In genomic region chr15:35911052-35911780, GRCh38 we compare ENCODE assay signal across 25 cellular contexts.
"Had no signal": no experiment of that assay in that cellular context is flagged by ENCODE, and none has a peak within 500 bp of the region (broad histone marks: within the 10 kb centered on the region; RNA-seq: fewer than 3 reads in every experiment).

No MANE protein-coding gene starts in this region.

- H3K4me1 ChIP-seq: breast epithelium, colonic mucosa, left lung, prostate gland, thyroid gland, upper lobe of right lung had no signal

- DNase-seq: activated CD4-positive, alpha-beta T cell treated with anti-CD3 and anti-CD28 coated beads for 36 hours; activated CD4-positive, alpha-beta T cell treated with anti-CD3 and anti-CD28 coated beads, Interleukin-2, amount 50 U/mL, for 4 hours; activated CD8-positive, alpha-beta memory T cell treated with anti-CD3 and anti-CD28 coated beads for 24 hours; activated CD8-positive, alpha-beta memory T cell treated with anti-CD3 and anti-CD28 coated beads, Interleukin-2, amount 50 U/mL, for 4 hours; activated naive CD4-positive, alpha-beta T cell; activated naive CD8-positive, alpha-beta T cell treated with anti-CD3 and anti-CD28 coated beads for 36 hours; activated T-cell treated with anti-CD3 and anti-CD28 coated beads, Interleukin-2, amount 50 U/mL, for 24 hours; colonic mucosa; dorsolateral prefrontal cortex; effector memory CD8-positive, alpha-beta T cell; glutamatergic neuron; kidney glomerular epithelial cell; left lung; mammary epithelial cell; naive thymus-derived CD8-positive, alpha-beta T cell; stimulated activated CD4-positive, alpha-beta T cell treated with anti-CD3 and anti-CD28 coated beads, Interleukin-12 subunit alpha, Interleukin-12 subunit beta, amount 100 ng/mL, for 4 hours; stimulated activated CD4-positive, alpha-beta T cell treated with anti-CD3 and anti-CD28 coated beads, Interleukin-4, amount 100 ng/mL, for 4 hours; stimulated activated naive CD8-positive, alpha-beta T cell treated with anti-CD3 and anti-CD28 coated beads, Interleukin-15, Interleukin-2, amounts not matched to agents 100 U/mL and 50 U/mL, for 24 hours; substantia nigra; T-helper 9 cell; thyroid gland; upper lobe of right lung had no signal

- H3K36me3 ChIP-seq: breast epithelium, colonic mucosa, left lung, prostate gland, thyroid gland, upper lobe of right lung had no signal

- H3K9me3 ChIP-seq: colonic mucosa, prostate gland, thyroid gland, upper lobe of right lung had no signal

- H3K4me3 ChIP-seq: breast epithelium, colonic mucosa, dorsolateral prefrontal cortex, left lung, prostate gland, thyroid gland, upper lobe of right lung had no signal

- ATAC-seq: activated CD4-positive, alpha-beta T cell treated with anti-CD3 and anti-CD28 coated beads for 36 hours; effector memory CD8-positive, alpha-beta T cell; esophagus mucosa; left lung; naive thymus-derived CD8-positive, alpha-beta T cell; stimulated activated naive CD8-positive, alpha-beta T cell treated with anti-CD3 and anti-CD28 coated beads, Interleukin-15, Interleukin-2, amounts not matched to agents 100 U/mL and 50 U/mL, for 24 hours; upper lobe of right lung had no signal

- H3K27me3 ChIP-seq: breast epithelium, colonic mucosa, left lung, thyroid gland, upper lobe of right lung had no signal

- H3K27ac ChIP-seq: breast epithelium, colonic mucosa, dorsolateral prefrontal cortex, left lung, prostate gland, thyroid gland, upper lobe of right lung had no signal
